ENCODE assay signal across 1 cellular context in genomic region chr6:11202513-11203305, GRCh38.
TF ChIP-seq lines count a peak whose summit lies in the region.

No MANE protein-coding gene starts in this region.

TF ChIP-seq in HepG2, 621 proteins besides CTCF, POLR2A, EP300 and RAD21 (continued from another document):
- TF ChIP-seq ZBTB33 (CRISPR knock-in tag; IDR thresholded peaks at IDR 0.05), result peak; percentile 40; the same call in 1 of the 2 replicates
- no peak for TF ChIP-seq GTF2F1 (IDR thresholded peaks at IDR 0.05; ENCODE audit: low read length)
- TF ChIP-seq TEF (CRISPR knock-in tag; IDR thresholded peaks at IDR 0.05), result no peak
- TF ChIP-seq ZNF609 (CRISPR knock-in tag; IDR thresholded peaks at IDR 0.05; ENCODE audit: borderline replicate concordance), result peak; percentile 64; the same call in 1 of the 2 replicates
- no peak for TF ChIP-seq CSRNP2 (CRISPR knock-in tag; conservative IDR thresholded peaks at IDR 0.05; ENCODE audit: low read depth)
- TF ChIP-seq ZNF775 (CRISPR knock-in tag; IDR thresholded peaks at IDR 0.05; ENCODE audit: borderline replicate concordance), result peak; percentile 40; the same call in 1 of the 2 replicates
- TF ChIP-seq ZNF720 (CRISPR knock-in tag; IDR thresholded peaks at IDR 0.05), result no peak
- no peak for TF ChIP-seq BRD4 (CRISPR knock-in tag; IDR thresholded peaks at IDR 0.05)
- peak; percentile 53; the same call in 1 of the 2 replicates for TF ChIP-seq ARNT2 (CRISPR knock-in tag; IDR thresholded peaks at IDR 0.05; ENCODE audit: low read depth)
- TF ChIP-seq MATR3 (CRISPR knock-in tag; IDR thresholded peaks at IDR 0.05), result no peak
- no peak for TF ChIP-seq ZNF749 (CRISPR knock-in tag; IDR thresholded peaks at IDR 0.05; ENCODE audit: borderline replicate concordance)
- TF ChIP-seq MBD4 (IDR thresholded peaks at IDR 0.05; ENCODE audit: borderline replicate concordance, low read length), result no peak; the same call in 1 of the 2 replicates
- TF ChIP-seq, protein P1, sequence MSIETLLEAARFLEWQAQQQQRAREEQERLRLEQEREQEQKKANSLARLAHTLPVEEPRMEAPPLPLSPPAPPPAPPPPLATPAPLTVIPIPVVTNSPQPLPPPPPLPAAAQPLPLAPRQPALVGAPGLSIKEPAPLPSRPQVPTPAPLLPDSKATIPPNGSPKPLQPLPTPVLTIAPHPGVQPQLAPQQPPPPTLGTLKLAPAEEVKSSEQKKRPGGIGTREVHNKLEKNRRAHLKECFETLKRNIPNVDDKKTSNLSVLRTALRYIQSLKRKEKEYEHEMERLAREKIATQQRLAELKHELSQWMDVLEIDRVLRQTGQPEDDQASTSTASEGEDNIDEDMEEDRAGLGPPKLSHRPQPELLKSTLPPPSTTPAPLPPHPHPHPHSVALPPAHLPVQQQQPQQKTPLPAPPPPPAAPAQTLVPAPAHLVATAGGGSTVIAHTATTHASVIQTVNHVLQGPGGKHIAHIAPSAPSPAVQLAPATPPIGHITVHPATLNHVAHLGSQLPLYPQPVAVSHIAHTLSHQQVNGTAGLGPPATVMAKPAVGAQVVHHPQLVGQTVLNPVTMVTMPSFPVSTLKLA (IDR thresholded peaks at IDR 0.05), result no peak
- no peak for TF ChIP-seq ZNF569 (CRISPR knock-in tag; IDR thresholded peaks at IDR 0.05; ENCODE audit: borderline replicate concordance)
- TF ChIP-seq GATAD2A (CRISPR knock-in tag; IDR thresholded peaks at IDR 0.05), result peak; percentile 99
- TF ChIP-seq, protein P2, sequence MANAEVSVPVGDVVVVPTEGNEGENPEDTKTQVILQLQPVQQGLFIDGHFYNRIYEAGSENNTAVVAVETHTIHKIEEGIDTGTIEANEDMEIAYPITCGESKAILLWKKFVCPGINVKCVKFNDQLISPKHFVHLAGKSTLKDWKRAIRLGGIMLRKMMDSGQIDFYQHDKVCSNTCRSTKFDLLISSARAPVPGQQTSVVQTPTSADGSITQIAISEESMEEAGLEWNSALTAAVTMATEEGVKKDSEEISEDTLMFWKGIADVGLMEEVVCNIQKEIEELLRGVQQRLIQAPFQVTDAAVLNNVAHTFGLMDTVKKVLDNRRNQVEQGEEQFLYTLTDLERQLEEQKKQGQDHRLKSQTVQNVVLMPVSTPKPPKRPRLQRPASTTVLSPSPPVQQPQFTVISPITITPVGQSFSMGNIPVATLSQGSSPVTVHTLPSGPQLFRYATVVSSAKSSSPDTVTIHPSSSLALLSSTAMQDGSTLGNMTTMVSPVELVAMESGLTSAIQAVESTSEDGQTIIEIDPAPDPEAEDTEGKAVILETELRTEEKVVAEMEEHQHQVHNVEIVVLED (CRISPR knock-in tag; IDR thresholded peaks at IDR 0.05; ENCODE audit: borderline replicate concordance), result peak; percentile 62; the same call in 1 of the 2 replicates
- TF ChIP-seq EZH2 (conservative IDR thresholded peaks at IDR 0.05; ENCODE audit: low read depth, low read length), result no peak
- peak; percentile 24; the same call in 1 of the 2 replicates for TF ChIP-seq ZNF788 (CRISPR knock-in tag; IDR thresholded peaks at IDR 0.05; ENCODE audit: borderline replicate concordance)
- TF ChIP-seq, protein P3, sequence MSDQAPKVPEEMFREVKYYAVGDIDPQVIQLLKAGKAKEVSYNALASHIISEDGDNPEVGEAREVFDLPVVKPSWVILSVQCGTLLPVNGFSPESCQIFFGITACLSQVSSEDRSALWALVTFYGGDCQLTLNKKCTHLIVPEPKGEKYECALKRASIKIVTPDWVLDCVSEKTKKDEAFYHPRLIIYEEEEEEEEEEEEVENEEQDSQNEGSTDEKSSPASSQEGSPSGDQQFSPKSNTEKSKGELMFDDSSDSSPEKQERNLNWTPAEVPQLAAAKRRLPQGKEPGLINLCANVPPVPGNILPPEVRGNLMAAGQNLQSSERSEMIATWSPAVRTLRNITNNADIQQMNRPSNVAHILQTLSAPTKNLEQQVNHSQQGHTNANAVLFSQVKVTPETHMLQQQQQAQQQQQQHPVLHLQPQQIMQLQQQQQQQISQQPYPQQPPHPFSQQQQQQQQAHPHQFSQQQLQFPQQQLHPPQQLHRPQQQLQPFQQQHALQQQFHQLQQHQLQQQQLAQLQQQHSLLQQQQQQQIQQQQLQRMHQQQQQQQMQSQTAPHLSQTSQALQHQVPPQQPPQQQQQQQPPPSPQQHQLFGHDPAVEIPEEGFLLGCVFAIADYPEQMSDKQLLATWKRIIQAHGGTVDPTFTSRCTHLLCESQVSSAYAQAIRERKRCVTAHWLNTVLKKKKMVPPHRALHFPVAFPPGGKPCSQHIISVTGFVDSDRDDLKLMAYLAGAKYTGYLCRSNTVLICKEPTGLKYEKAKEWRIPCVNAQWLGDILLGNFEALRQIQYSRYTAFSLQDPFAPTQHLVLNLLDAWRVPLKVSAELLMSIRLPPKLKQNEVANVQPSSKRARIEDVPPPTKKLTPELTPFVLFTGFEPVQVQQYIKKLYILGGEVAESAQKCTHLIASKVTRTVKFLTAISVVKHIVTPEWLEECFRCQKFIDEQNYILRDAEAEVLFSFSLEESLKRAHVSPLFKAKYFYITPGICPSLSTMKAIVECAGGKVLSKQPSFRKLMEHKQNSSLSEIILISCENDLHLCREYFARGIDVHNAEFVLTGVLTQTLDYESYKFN (CRISPR knock-in tag; conservative IDR thresholded peaks at IDR 0.05), result peak; percentile 87
- TF ChIP-seq ATRX (CRISPR knock-in tag; IDR thresholded peaks at IDR 0.05; ENCODE audit: borderline replicate concordance), result no peak
- TF ChIP-seq HIVEP1 (CRISPR knock-in tag; IDR thresholded peaks at IDR 0.05), result no peak
- no peak for TF ChIP-seq TAF15 (IDR thresholded peaks at IDR 0.05; ENCODE audit: low read depth, low read length, poor library complexity, severe bottlenecking)
- no peak for TF ChIP-seq MTA3 (CRISPR knock-in tag; IDR thresholded peaks at IDR 0.05)
- TF ChIP-seq ZMYM3 (CRISPR knock-in tag; IDR thresholded peaks at IDR 0.05), result 0 out of 2 replicates have a peak, but pooled peaks have one; percentile 33
- peak; percentile 43; the same call in 1 of the 2 replicates for TF ChIP-seq CBX5 (CRISPR knock-in tag; IDR thresholded peaks at IDR 0.05; ENCODE audit: borderline replicate concordance)
- TF ChIP-seq HMG20A (CRISPR knock-in tag; IDR thresholded peaks at IDR 0.05; ENCODE audit: borderline replicate concordance), result peak; percentile 90
- TF ChIP-seq ZNF496 (CRISPR knock-in tag; IDR thresholded peaks at IDR 0.05; ENCODE audit: insufficient replicate concordance), result no peak
- peak; percentile 78 for TF ChIP-seq ZBTB20 (CRISPR knock-in tag; IDR thresholded peaks at IDR 0.05; ENCODE audit: borderline replicate concordance, low read depth)
- TF ChIP-seq ZSCAN12 (CRISPR knock-in tag; IDR thresholded peaks at IDR 0.05), result no peak
- TF ChIP-seq ZBTB44 (CRISPR knock-in tag; IDR thresholded peaks at IDR 0.05), result no peak
- no peak for TF ChIP-seq KAT2B (IDR thresholded peaks at IDR 0.05; ENCODE audit: borderline replicate concordance, low read depth, low read length)
- TF ChIP-seq ZNF24 (IDR thresholded peaks at IDR 0.05), result 0 out of 2 replicates have a peak, but pooled peaks have one; percentile 7
- no peak; the same call in 1 of the 2 replicates for TF ChIP-seq ZNF639 (CRISPR knock-in tag; conservative IDR thresholded peaks at IDR 0.05)
- no peak for TF ChIP-seq TERF1 (CRISPR knock-in tag; IDR thresholded peaks at IDR 0.05)
- TF ChIP-seq, protein P4, sequence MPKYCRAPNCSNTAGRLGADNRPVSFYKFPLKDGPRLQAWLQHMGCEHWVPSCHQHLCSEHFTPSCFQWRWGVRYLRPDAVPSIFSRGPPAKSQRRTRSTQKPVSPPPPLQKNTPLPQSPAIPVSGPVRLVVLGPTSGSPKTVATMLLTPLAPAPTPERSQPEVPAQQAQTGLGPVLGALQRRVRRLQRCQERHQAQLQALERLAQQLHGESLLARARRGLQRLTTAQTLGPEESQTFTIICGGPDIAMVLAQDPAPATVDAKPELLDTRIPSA (CRISPR knock-in tag; IDR thresholded peaks at IDR 0.05; ENCODE audit: borderline replicate concordance), result no peak
TF ChIP-seq in HepG2: peak in this region for 227.
